16 cellular contexts compared by ENCODE assay signal in genomic region chr7:24135003-24135817, GRCh38.
DNase-seq lines count a peak whose midpoint lies in the region; ATAC-seq, FAIRE-seq and TF ChIP-seq lines count a peak whose summit lies in the region.
"Had no signal": no experiment of that assay in that cellular context is flagged by ENCODE, and none has a peak within 500 bp of the region (broad histone marks: within the 10 kb centered on the region; RNA-seq: fewer than 3 reads in every experiment).

No MANE protein-coding gene starts in this region.

- no peak overlapping the region for H3K4me3 Mint-ChIP-seq in neural progenitor cell
- H3K4me3 Mint-ChIP-seq: stimulated activated naive CD8-positive, alpha-beta T cell treated with anti-CD3 and anti-CD28 coated beads, Interleukin-15, Interleukin-2, amounts not matched to agents 100 ng/mL and 50 ng/mL, for 24 hours had no signal

- no peak for TF ChIP-seq POLR2A in GM18505 (IDR thresholded peaks at IDR 0.05; ENCODE audit: borderline replicate concordance, extremely low read depth, insufficient read depth, insufficient read length)

- no peak overlapping the region for H3K27ac ChIP-seq in neural progenitor cell

- H3K4me3 ChIP-seq in neural progenitor cell = no peak overlapping the region

- no peaks in the 10 kb centered on the region for H3K79me2 ChIP-seq in neural progenitor cell (ENCODE audit: low read depth)

- no peaks in the 10 kb centered on the region for H4K20me1 ChIP-seq in neural progenitor cell (ENCODE audit: low read depth)

- peaks cover 14% of the 10 kb centered on the region for H3K4me1 Mint-ChIP-seq in neural progenitor cell

- no peaks in the 10 kb centered on the region for H3K36me3 Mint-ChIP-seq in neural progenitor cell

- H3F3A ChIP-seq in neural progenitor cell (ENCODE audit: low read depth) = no peaks in the 10 kb centered on the region

- H3K4me1 ChIP-seq in neural progenitor cell = peaks cover 6% of the 10 kb centered on the region
- H3K4me1 ChIP-seq: BE2C had no signal

- no peak overlapping the region for H3K4me2 ChIP-seq in neural progenitor cell

- H3K36me3 ChIP-seq in neural progenitor cell = no peaks in the 10 kb centered on the region
- H3K36me3 ChIP-seq: BE2C had no signal

- no peaks in the 10 kb centered on the region for H3K27me3 Mint-ChIP-seq in neural progenitor cell (ENCODE audit: insufficient read depth, low read depth)

- TF ChIP-seq CTCF in D721Med (IDR thresholded peaks at IDR 0.05; ENCODE audit: insufficient read depth, missing control alignments) (no peak), neural progenitor cell (IDR thresholded peaks at IDR 0.05) (no peak)

- H3K27ac Mint-ChIP-seq in neural progenitor cell = no peak overlapping the region
- H3K27ac Mint-ChIP-seq: stimulated activated naive CD8-positive, alpha-beta T cell treated with anti-CD3 and anti-CD28 coated beads, Interleukin-15, Interleukin-2, amounts not matched to agents 100 ng/mL and 50 ng/mL, for 24 hours had no signal

- H3K9me3 ChIP-seq in neural progenitor cell (ENCODE audit: low read depth) = no peaks in the 10 kb centered on the region
- H3K9me3 ChIP-seq: BE2C had no signal

- DNase-seq in D721Med (ENCODE audit: insufficient read length, low spot score) (no peak), neural progenitor cell (ENCODE audit: low spot score) (no peak), NCI-H2029 treated with DMSO at 0.1 percent for 48 hours (lab: John Stamatoyannopoulos, UW) (no peak), HTR-8/SVneo (ENCODE audit: insufficient read length, low spot score) (no peak)
- DNase-seq: activated CD4-positive, alpha-beta T cell treated with anti-CD3 and anti-CD28 coated beads for 1 hour; activated naive CD4-positive, alpha-beta T cell; BE2C; NCI-H1092; NCI-H748 treated with DMSO at 0.1 percent for 48 hours had no signal

- H3K9me3 Mint-ChIP-seq in neural progenitor cell = no peaks in the 10 kb centered on the region
- H3K9me3 Mint-ChIP-seq: stimulated activated naive CD8-positive, alpha-beta T cell treated with anti-CD3 and anti-CD28 coated beads, Interleukin-15, Interleukin-2, amounts not matched to agents 100 ng/mL and 50 ng/mL, for 24 hours had no signal

- no peak overlapping the region for H2AFZ ChIP-seq in neural progenitor cell (replicated peaks)

- no peak overlapping the region for H3K9ac ChIP-seq in neural progenitor cell

- FAIRE-seq in D721Med (lab: Jason Lieb, UNC) = no peak
- FAIRE-seq in HTR-8/SVneo (lab: Jason Lieb, UNC) = no peak
- FAIRE-seq: keratinocyte had no signal

- no peaks in the 10 kb centered on the region for H3K27me3 ChIP-seq in neural progenitor cell
- H3K27me3 ChIP-seq: BE2C had no signal

- ATAC-seq in GM18505 (IDR thresholded peaks at IDR 0.05; ENCODE audit: unreplicated experiment) = peak; percentile 65
- ATAC-seq in GM19438 (IDR thresholded peaks at IDR 0.05; ENCODE audit: low read depth, unreplicated experiment) = peak; percentile 66
- ATAC-seq in HG02870 (IDR thresholded peaks at IDR 0.05; ENCODE audit: unreplicated experiment) = peak; percentile 72
- ATAC-seq in HG03565 (IDR thresholded peaks at IDR 0.05; ENCODE audit: unreplicated experiment) = peak; percentile 72
- ATAC-seq: SK-N-SH treated with all-trans-retinoic acid at 6 μM for 48 hours had no signal
